Comparison of ENCODE assay signal across 9 cellular contexts in genomic region chr1:206575894-206576737, GRCh38. TPM values are rescaled to one million over a fixed set of nuclear protein-coding genes. Genes with fewer than 3 reads are reported as not detected.
DNase-seq lines count a peak whose midpoint lies in the region; ATAC-seq and TF ChIP-seq lines count a peak whose summit lies in the region.
"Had no signal": no experiment of that assay in that cellular context is flagged by ENCODE, and none has a peak within 500 bp of the region (broad histone marks: within the 10 kb centered on the region; RNA-seq: fewer than 3 reads in every experiment).

No MANE protein-coding gene starts in this region.

- peaks cover 93% of the 10 kb centered on the region for H3K4me1 Mint-ChIP-seq in T-helper 2 cell treated with Interferon-gamma antibody and Interleukin-4, amounts not matched to agents 5 μg/mL and 100 μg/mL, for 36 hours (ENCODE audit: low read depth)
- peaks cover 100% of the 10 kb centered on the region for H3K4me1 Mint-ChIP-seq in stimulated activated effector memory CD8-positive, alpha-beta T cell treated with anti-CD3 and anti-CD28 coated beads, Interleukin-12 subunit alpha, Interleukin-12 subunit beta, amount 100 ng/mL, for 72 hours

- POLR2A ChIA-PET in HEK293T (lab: Yijun Ruan, JAX): no interaction called here

- peaks cover 86% of the 10 kb centered on the region for H3K36me3 Mint-ChIP-seq in T-helper 2 cell treated with Interferon-gamma antibody and Interleukin-4, amounts not matched to agents 5 μg/mL and 100 μg/mL, for 36 hours (ENCODE audit: low read depth)
- H3K36me3 Mint-ChIP-seq in stimulated activated effector memory CD8-positive, alpha-beta T cell treated with anti-CD3 and anti-CD28 coated beads, Interleukin-12 subunit alpha, Interleukin-12 subunit beta, amount 100 ng/mL, for 72 hours: peaks cover 98% of the 10 kb centered on the region

- H3K27ac Mint-ChIP-seq in T-helper 2 cell treated with Interferon-gamma antibody and Interleukin-4, amounts not matched to agents 5 μg/mL and 100 μg/mL, for 36 hours: peak overlapping the region; percentile 95
- H3K27ac Mint-ChIP-seq in stimulated activated effector memory CD8-positive, alpha-beta T cell treated with anti-CD3 and anti-CD28 coated beads, Interleukin-12 subunit alpha, Interleukin-12 subunit beta, amount 100 ng/mL, for 72 hours: peak overlapping the region; percentile 99

- H3K4me3 Mint-ChIP-seq in T-helper 2 cell treated with Interferon-gamma antibody and Interleukin-4, amounts not matched to agents 5 μg/mL and 100 μg/mL, for 36 hours: peak overlapping the region; percentile 78
- H3K4me3 Mint-ChIP-seq in stimulated activated effector memory CD8-positive, alpha-beta T cell treated with anti-CD3 and anti-CD28 coated beads, Interleukin-12 subunit alpha, Interleukin-12 subunit beta, amount 100 ng/mL, for 72 hours: peak overlapping the region; percentile 76

- H3K27me3 Mint-ChIP-seq in T-helper 2 cell treated with Interferon-gamma antibody and Interleukin-4, amounts not matched to agents 5 μg/mL and 100 μg/mL, for 36 hours (ENCODE audit: low read depth): no peaks in the 10 kb centered on the region

- DNase-seq in T-helper 2 cell treated with Interferon-gamma antibody and Interleukin-4, amounts not matched to agents 5 μg/mL and 100 μg/mL, for 36 hours (ENCODE audit: low spot score): no peak
- DNase-seq in T-helper 2 cell: no peak
- peak; percentile 70 to 82 for DNase-seq in NCI-H524 (lab: John Stamatoyannopoulos, UW)
- peak; percentile 18 to 71 for DNase-seq in dermis microvascular lymphatic vessel endothelial cell (ENCODE audit: low read depth in 2 of 2)
- no peak for DNase-seq in stimulated activated effector memory CD8-positive, alpha-beta T cell treated with anti-CD3 and anti-CD28 coated beads, Interleukin-12 subunit alpha, Interleukin-12 subunit beta, amount 100 ng/mL, for 72 hours (ENCODE audit: low spot score in 2 of 2)
- no peak for DNase-seq in HEK293T (ENCODE audit: extremely low spot score)
- no peak for DNase-seq in erythroblast (lab: John Stamatoyannopoulos, UW)
- DNase-seq in DMS79 treated with DMSO at 0.1 percent for 48 hours (lab: John Stamatoyannopoulos, UW): no peak
- DNase-seq: NCI-H2029 had no signal

- TF ChIP-seq POLR2A in erythroblast (IDR thresholded peaks at IDR 0.05; ENCODE audit: low read length): no peak

- H3K9me3 Mint-ChIP-seq in T-helper 2 cell treated with Interferon-gamma antibody and Interleukin-4, amounts not matched to agents 5 μg/mL and 100 μg/mL, for 36 hours: no peaks in the 10 kb centered on the region
- no peaks in the 10 kb centered on the region for H3K9me3 Mint-ChIP-seq in stimulated activated effector memory CD8-positive, alpha-beta T cell treated with anti-CD3 and anti-CD28 coated beads, Interleukin-12 subunit alpha, Interleukin-12 subunit beta, amount 100 ng/mL, for 72 hours

- no peak for ATAC-seq in stimulated activated effector memory CD8-positive, alpha-beta T cell treated with anti-CD3 and anti-CD28 coated beads, Interleukin-12 subunit alpha, Interleukin-12 subunit beta, amount 100 ng/mL, for 72 hours

- CTCF ChIA-PET in HEK293T (lab: Yijun Ruan, JAX): interaction anchor here (0.5 to 1.4 kb wide), 2 partner anchors 87 to 97 kb away, joined by 3 to 5 read pairs; no protein-coding TSS in a partner anchor

TF ChIP-seq in HEK293T, 16 proteins besides CTCF, POLR2A, EP300 and RAD21:
- no peak for TF ChIP-seq PKNOX1 (IDR thresholded peaks at IDR 0.05)
- no peak for TF ChIP-seq ARNT (IDR thresholded peaks at IDR 0.05)
- no peak for TF ChIP-seq SUZ12 (IDR thresholded peaks at IDR 0.05)
- no peak for TF ChIP-seq FOXK2 (IDR thresholded peaks at IDR 0.05)
- TF ChIP-seq BHLHE40 (IDR thresholded peaks at IDR 0.05; ENCODE audit: borderline replicate concordance): no peak
- TF ChIP-seq HDGF (IDR thresholded peaks at IDR 0.05; ENCODE audit: borderline replicate concordance): no peak
- no peak for TF ChIP-seq CTBP1 (IDR thresholded peaks at IDR 0.05; ENCODE audit: borderline replicate concordance)
- no peak for TF ChIP-seq ELF4 (IDR thresholded peaks at IDR 0.05)
- TF ChIP-seq FOXM1 (IDR thresholded peaks at IDR 0.05; ENCODE audit: borderline replicate concordance): no peak
- TF ChIP-seq SP1 (IDR thresholded peaks at IDR 0.05): no peak
- TF ChIP-seq LEF1 (IDR thresholded peaks at IDR 0.05; ENCODE audit: borderline replicate concordance): no peak
- TF ChIP-seq ZNF384 (IDR thresholded peaks at IDR 0.05): no peak
- TF ChIP-seq FOXA1 (IDR thresholded peaks at IDR 0.05): no peak

RNA-seq across cellular contexts. Expression of gene EIF2D, which starts 36.1 kb away (rescaled TPM):
- total RNA-seq in dermis microvascular lymphatic vessel endothelial cell: 41.2 and 45.5 TPM in 2 replicates

RNA-seq across cellular contexts. Expression of gene DYRK3, which starts 59.2 kb away (rescaled TPM):
- total RNA-seq in dermis microvascular lymphatic vessel endothelial cell: 15.5 and 19.2 TPM in 2 replicates

Comparison
In these comparisons a context has a peak if more than half of its experiments do, and no peak if none do; other contexts are left out.
1. DNase-seq: peak in NCI-H524 (2 of 2) and dermis microvascular lymphatic vessel endothelial cell (2 of 2); none in T-helper 2 cell treated with Interferon-gamma antibody and Interleukin-4, amounts not matched to agents 5 μg/mL and 100 μg/mL, for 36 hours (single experiment), T-helper 2 cell (0 of 5), stimulated activated effector memory CD8-positive, alpha-beta T cell treated with anti-CD3 and anti-CD28 coated beads, Interleukin-12 subunit alpha, Interleukin-12 subunit beta, amount 100 ng/mL, for 72 hours (0 of 2), HEK293T (single experiment), erythroblast (0 of 2) and DMS79 treated with DMSO at 0.1 percent for 48 hours (single experiment).